Comparison of ENCODE assay signal across 13 cellular contexts in genomic region chrX:120486786-120487185, GRCh38. TPM values are rescaled to one million over a fixed set of nuclear protein-coding genes. Genes with fewer than 3 reads are reported as not detected.
DNase-seq lines count a peak whose midpoint lies in the region; ATAC-seq, FAIRE-seq and TF ChIP-seq lines count a peak whose summit lies in the region.
"Had no signal": no experiment of that assay in that cellular context is flagged by ENCODE, and none has a peak within 500 bp of the region (broad histone marks: within the 10 kb centered on the region; RNA-seq: fewer than 3 reads in every experiment).

No MANE protein-coding gene starts in this region.

- intact Hi-C loops in lower lobe of right lung (cut with DNase I) (no loop called here), stomach (cut with DNase I; ENCODE audit: low total_unique reads) (no loop called here)

- no peaks in the 10 kb centered on the region for H4K20me1 ChIP-seq in BLaER1 treated with 17β-estradiol and CSF1 and Interleukin-3, amounts not matched to agents 10 nM and 100 nM

- DNase-seq in HuH-7.5 (ENCODE audit: low spot score) (peak; percentile 8), nephron progenitor cell (no peak), lower lobe of right lung (no peak), stomach (no peak), glutamatergic neuron (no peak), H54 (ENCODE audit: insufficient read length, low spot score) (no peak)
- no peak for DNase-seq in activated naive CD8-positive, alpha-beta T cell treated with anti-CD3 and anti-CD28 coated beads, Interleukin-2, amount 10 ng/mL, durations not matched to agents 7 days and 5 days
- DNase-seq: activated CD8-positive, alpha-beta memory T cell treated with anti-CD3 and anti-CD28 coated beads for 24 hours; activated gamma-delta T cell had no signal

- POLR2A ChIA-PET in activated naive CD8-positive, alpha-beta T cell treated with anti-CD3 and anti-CD28 coated beads, Interleukin-2, amount 10 ng/mL, durations not matched to agents 7 days and 5 days (lab: Charles Lee): interaction anchor here (0.7 to 1.7 kb wide), 2 partner anchors 117 to 620 kb away, joined by 5 to 8 read pairs; partner anchors contain the start of gene MCTS1

- H3K27me3 Mint-ChIP-seq in activated naive CD8-positive, alpha-beta T cell treated with anti-CD3 and anti-CD28 coated beads, Interleukin-2, amount 10 ng/mL, durations not matched to agents 7 days and 5 days: peaks cover 1% of the 10 kb centered on the region
- H3K27me3 Mint-ChIP-seq in nephron progenitor cell (ENCODE audit: low read depth, poor library complexity): peaks cover 4% of the 10 kb centered on the region
- no peaks in the 10 kb centered on the region for H3K27me3 Mint-ChIP-seq in glutamatergic neuron (ENCODE audit: unreplicated experiment)

- no peak for TF ChIP-seq EP300 in stomach (IDR thresholded peaks at IDR 0.05)

- no peaks in the 10 kb centered on the region for H3K36me3 Mint-ChIP-seq in activated naive CD8-positive, alpha-beta T cell treated with anti-CD3 and anti-CD28 coated beads, Interleukin-2, amount 10 ng/mL, durations not matched to agents 7 days and 5 days
- H3K36me3 Mint-ChIP-seq in nephron progenitor cell (ENCODE audit: low read depth) (no peaks in the 10 kb centered on the region), glutamatergic neuron (ENCODE audit: unreplicated experiment) (no peaks in the 10 kb centered on the region)
- H3K36me3 Mint-ChIP-seq: mesothelial cell of epicardium had no signal

- peak overlapping the region in 8 of 11 experiments; percentile 33 to 72 (median 64); a peak in 10 of 22 replicates for H3K4me2 ChIP-seq in BLaER1 treated with 17β-estradiol and CSF1 and Interleukin-3, amounts not matched to agents 10 nM and 100 nM

- 19 to 53% (median 36%) methylated on average over 9 of the region's 9 CpGs for WGBS in stomach, 5 donors

- H3K27ac Mint-ChIP-seq in activated naive CD8-positive, alpha-beta T cell treated with anti-CD3 and anti-CD28 coated beads, Interleukin-2, amount 10 ng/mL, durations not matched to agents 7 days and 5 days: no peak overlapping the region
- H3K27ac Mint-ChIP-seq in nephron progenitor cell (no peak overlapping the region), glutamatergic neuron (ENCODE audit: unreplicated experiment) (no peak overlapping the region)
- H3K27ac Mint-ChIP-seq: mesothelial cell of epicardium had no signal

- no peaks in the 10 kb centered on the region for H3K9me3 ChIP-seq in BLaER1 treated with 17β-estradiol and CSF1 and Interleukin-3, amounts not matched to agents 10 nM and 100 nM (replicated peaks in 1 of 11)
- no peaks in the 10 kb centered on the region for H3K9me3 ChIP-seq in lower lobe of right lung
- H3K9me3 ChIP-seq in stomach: peaks cover 0 to 8% (median 0%) of the 10 kb centered on the region in 4 donors
- H3K9me3 ChIP-seq: HAP-1, thyroid gland had no signal

- peaks cover 19% of the 10 kb centered on the region for H3K4me1 Mint-ChIP-seq in activated naive CD8-positive, alpha-beta T cell treated with anti-CD3 and anti-CD28 coated beads, Interleukin-2, amount 10 ng/mL, durations not matched to agents 7 days and 5 days
- H3K4me1 Mint-ChIP-seq in nephron progenitor cell (peaks cover 10% of the 10 kb centered on the region), glutamatergic neuron (ENCODE audit: low read depth, unreplicated experiment) (no peaks in the 10 kb centered on the region)
- H3K4me1 Mint-ChIP-seq: mesothelial cell of epicardium had no signal

- no peaks in the 10 kb centered on the region for H3K9me3 Mint-ChIP-seq in activated naive CD8-positive, alpha-beta T cell treated with anti-CD3 and anti-CD28 coated beads, Interleukin-2, amount 10 ng/mL, durations not matched to agents 7 days and 5 days
- peaks cover 46% of the 10 kb centered on the region for H3K9me3 Mint-ChIP-seq in nephron progenitor cell
- peaks cover 2% of the 10 kb centered on the region for H3K9me3 Mint-ChIP-seq in glutamatergic neuron (ENCODE audit: unreplicated experiment)

- no peak for FAIRE-seq in H54 (lab: Jason Lieb, UNC)

- ATAC-seq in activated naive CD8-positive, alpha-beta T cell treated with anti-CD3 and anti-CD28 coated beads, Interleukin-2, amount 10 ng/mL, durations not matched to agents 7 days and 5 days (ENCODE audit: low read depth): no peak
- ATAC-seq in lower lobe of right lung: no peak

- no peak for TF ChIP-seq CTCF in nephron progenitor cell (IDR thresholded peaks at IDR 0.05)
- TF ChIP-seq CTCF in lower lobe of right lung (IDR thresholded peaks at IDR 0.05): no peak
- TF ChIP-seq CTCF in stomach (IDR thresholded peaks at IDR 0.05): no peak
- TF ChIP-seq CTCF in glutamatergic neuron (IDR thresholded peaks at IDR 0.05; ENCODE audit: partially characterized antibody, unreplicated experiment): no peak

- H3K4me3 ChIP-seq in BLaER1 treated with 17β-estradiol and CSF1 and Interleukin-3, amounts not matched to agents 10 nM and 100 nM: peak overlapping the region in 1 of 10 experiments; percentile 48; a peak in 2 of 20 replicates
- H3K4me3 ChIP-seq in lower lobe of right lung (no peak overlapping the region), stomach (no peak overlapping the region)
- H3K4me3 ChIP-seq: HAP-1 had no signal

- no peak for TF ChIP-seq POLR2A in stomach (IDR thresholded peaks at IDR 0.05)
- TF ChIP-seq POLR2A in H54 (IDR thresholded peaks at IDR 0.05; ENCODE audit: low read depth, low read length): no peak

- H3K9ac ChIP-seq in BLaER1 treated with 17β-estradiol and CSF1 and Interleukin-3, amounts not matched to agents 10 nM and 100 nM: no peak overlapping the region

- H3K36me3 ChIP-seq in BLaER1 treated with 17β-estradiol and CSF1 and Interleukin-3, amounts not matched to agents 10 nM and 100 nM: no peaks in the 10 kb centered on the region
- H3K36me3 ChIP-seq in lower lobe of right lung (no peaks in the 10 kb centered on the region), stomach (no peaks in the 10 kb centered on the region)
- H3K36me3 ChIP-seq: HAP-1, thyroid gland had no signal

- no peaks in the 10 kb centered on the region for H3K27me3 ChIP-seq in BLaER1 treated with 17β-estradiol and CSF1 and Interleukin-3, amounts not matched to agents 10 nM and 100 nM
- H3K27me3 ChIP-seq in lower lobe of right lung (ENCODE audit: low read depth) (no peaks in the 10 kb centered on the region), stomach (no peaks in the 10 kb centered on the region)
- H3K27me3 ChIP-seq: thyroid gland had no signal

- peak overlapping the region; percentile 28 for H3K4me3 Mint-ChIP-seq in activated naive CD8-positive, alpha-beta T cell treated with anti-CD3 and anti-CD28 coated beads, Interleukin-2, amount 10 ng/mL, durations not matched to agents 7 days and 5 days
- H3K4me3 Mint-ChIP-seq in nephron progenitor cell: peak overlapping the region; percentile 5
- H3K4me3 Mint-ChIP-seq in glutamatergic neuron (ENCODE audit: unreplicated experiment): no peak overlapping the region

- peaks cover 8 to 36% (median 12%) of the 10 kb centered on the region in 10 experiments; a peak in 14 of 20 replicates for H3K4me1 ChIP-seq in BLaER1 treated with 17β-estradiol and CSF1 and Interleukin-3, amounts not matched to agents 10 nM and 100 nM
- H3K4me1 ChIP-seq in lower lobe of right lung (peaks cover 13% of the 10 kb centered on the region), stomach (peaks cover 0 to 4% (median 0%) of the 10 kb centered on the region in 4 donors)
- H3K4me1 ChIP-seq: thyroid gland had no signal

- H3K27ac ChIP-seq in BLaER1 treated with 17β-estradiol and CSF1 and Interleukin-3, amounts not matched to agents 10 nM and 100 nM: peak overlapping the region in 3 of 11 experiments; percentile 86 to 91 (median 90); a peak in 2 of 22 replicates
- no peak overlapping the region for H3K27ac ChIP-seq in lower lobe of right lung
- H3K27ac ChIP-seq in stomach: peak overlapping the region in 2 of 5 donors; percentile 89 to 91

RNA-seq across cellular contexts. Expression of gene LAMP2, which starts 17.7 kb away (rescaled TPM):
- total RNA-seq in activated naive CD8-positive, alpha-beta T cell treated with anti-CD3 and anti-CD28 coated beads, Interleukin-2, amount 10 ng/mL, durations not matched to agents 7 days and 5 days: 10 to 100 TPM; 41.8 to 41.9 TPM
- 156 TPM for total RNA-seq in lower lobe of right lung
- total RNA-seq in stomach: 100 to 1,000 TPM in 1 of 5 donors, 10 to 100 TPM in 3, 1 to 10 TPM in 1; 2.6 to 153 (median 35.7) TPM
- 10 to 100 TPM; 21.8 to 41.5 (median 29.6) TPM for polyA plus RNA-seq in stomach
- total RNA-seq in glutamatergic neuron (ENCODE audit: unreplicated experiment): 48.9 TPM
